28 cellular contexts compared by ENCODE assay signal in genomic region chr6:75486850-75487568, GRCh38. TPM values are rescaled to one million over a fixed set of nuclear protein-coding genes. Genes with fewer than 3 reads are reported as not detected.
A peak's percentile ranks its signal among the peaks of the same experiment; 100 is the strongest.
DNase-seq lines count a peak whose midpoint lies in the region; ATAC-seq and TF ChIP-seq lines count a peak whose summit lies in the region.
"Had no signal": no experiment of that assay in that cellular context is flagged by ENCODE, and none has a peak within 500 bp of the region (broad histone marks: within the 10 kb centered on the region; RNA-seq: fewer than 3 reads in every experiment).

No MANE protein-coding gene starts in this region.

- POLR2A ChIA-PET in PC-9 (lab: Charles Lee; ENCODE audit: unreplicated experiment): interaction anchor here (0.5 to 0.6 kb wide), 2 partner anchors 82 to 166 kb away, joined by 7 to 13 read pairs; no protein-coding TSS in a partner anchor

- no peak overlapping the region for H3K9ac ChIP-seq in muscle layer of colon (ENCODE audit: low read length)

- CTCF ChIA-PET in PC-9 (lab: Charles Lee): no interaction called here

- H3K4me2 ChIP-seq in PC-9: no peak overlapping the region

- H3K9me2 ChIP-seq in PC-9 (ENCODE audit: insufficient read depth): no peaks in the 10 kb centered on the region

- no peaks in the 10 kb centered on the region for H3K36me3 ChIP-seq in PC-9 (ENCODE audit: low read depth)
- no peaks in the 10 kb centered on the region for H3K36me3 ChIP-seq in muscle layer of colon (ENCODE audit: insufficient read depth, low read length)
- no peaks in the 10 kb centered on the region for H3K36me3 ChIP-seq in transverse colon
- H3K36me3 ChIP-seq: brain microvascular endothelial cell, colonic mucosa, ovary, SJCRH30 had no signal

- peak; percentile 25 to 36 for DNase-seq in PC-9
- peak; percentile 33 for DNase-seq in epithelial cell of esophagus (ENCODE audit: low read depth)
- DNase-seq in transverse colon: no peak
- DNase-seq in activated CD4-positive, CD25-positive, alpha-beta regulatory T cell (lab: John Stamatoyannopoulos, UW): no peak
- DNase-seq: activated CD8-positive, alpha-beta memory T cell treated with anti-CD3 and anti-CD28 coated beads, Interleukin-2, amount 50 U/mL, for 4 hours; activated naive CD8-positive, alpha-beta T cell treated with anti-CD3 and anti-CD28 coated beads, Interleukin-2, amount 50 U/mL, for 24 hours; brain microvascular endothelial cell; Caco-2; colonic mucosa; EL; islet precursor cell; mammary epithelial cell; naive thymus-derived CD4-positive, alpha-beta T cell; NCI-H1436; NCI-H2171 treated with DMSO at 0.1 percent for 48 hours; OCI-M1; ovary; SJCRH30 had no signal

- BruUV-seq in PC-9 (replicated peaks; lab: Mats Ljungman, UMichigan): no TSS peak

- H2AFZ ChIP-seq in PC-9: no peak overlapping the region

- H4K20me1 ChIP-seq in PC-9 (ENCODE audit: insufficient read depth): no peaks in the 10 kb centered on the region

- H3K27me3 ChIP-seq in PC-9 (ENCODE audit: insufficient read depth, low read depth) (no peaks in the 10 kb centered on the region), muscle layer of colon (ENCODE audit: control insufficient read depth in 1 of 2, insufficient read depth in 2 of 2, low read length in 2 of 2) (no peaks in the 10 kb centered on the region), transverse colon (no peaks in the 10 kb centered on the region)
- H3K27me3 ChIP-seq: brain microvascular endothelial cell, colonic mucosa, ovary, SJCRH30 had no signal

- 83 to 89% methylated on average over 7 to 8 of the region's 8 CpGs for WGBS in transverse colon (ENCODE audit: low coverage in 1 of 2), 2 donors

- no peak overlapping the region for H3K27ac ChIP-seq in PC-9
- H3K27ac ChIP-seq in muscle layer of colon (ENCODE audit: low read depth, low read length): peak overlapping the region; percentile 88
- H3K27ac ChIP-seq in transverse colon: peak overlapping the region; percentile 65 to 85 (median 74)
- H3K27ac ChIP-seq: colonic mucosa, HL-60, ovary, SJCRH30 had no signal

- in situ Hi-C loops in transverse colon (cut with MboI; ENCODE audit: low pct_ligation_motif_present in 1 of 4, low pct_unique_long_range_greater_than_20kb in 1 of 4, low sequenced_read_pairs in 3 of 4): no loop called here

- no peaks in the 10 kb centered on the region for H3F3A ChIP-seq in PC-9 (ENCODE audit: insufficient read depth, low read depth)

- no peaks in the 10 kb centered on the region for H3K79me2 ChIP-seq in PC-9 (ENCODE audit: low read depth)

- no peak for TF ChIP-seq CTCF in PC-9 (conservative IDR thresholded peaks at IDR 0.05)
- TF ChIP-seq CTCF in epithelial cell of esophagus (IDR thresholded peaks at IDR 0.05; ENCODE audit: insufficient read depth, low read depth, low read length, missing control alignments): no peak
- TF ChIP-seq CTCF in transverse colon (IDR thresholded peaks at IDR 0.05): no peak

- no peak overlapping the region for H3K4me3 ChIP-seq in PC-9
- H3K4me3 ChIP-seq in epithelial cell of esophagus (ENCODE audit: low read length): no peak overlapping the region
- peak overlapping the region in 1 of 2 donors; percentile 15 for H3K4me3 ChIP-seq in muscle layer of colon (ENCODE audit: low read depth in 1 of 2, low read length in 2 of 2)
- no peak overlapping the region for H3K4me3 ChIP-seq in transverse colon
- H3K4me3 ChIP-seq: colonic mucosa, ovary, SJCRH30 had no signal

- intact Hi-C loops in PC-9 (cut with micrococcal nuclease; ENCODE audit: unreplicated experiment): no loop called here
- intact Hi-C loops in transverse colon (cut with DNase I; ENCODE audit: low total_unique reads): no loop called here

- H3K4me1 ChIP-seq in PC-9 (replicated peaks; ENCODE audit: insufficient read depth): no peaks in the 10 kb centered on the region
- H3K4me1 ChIP-seq in muscle layer of colon (ENCODE audit: insufficient read depth, low read length): peaks cover 39% of the 10 kb centered on the region
- peaks cover 0 to 24% (median 4%) of the 10 kb centered on the region in 4 donors for H3K4me1 ChIP-seq in transverse colon
- H3K4me1 ChIP-seq: Caco-2, colonic mucosa had no signal

- no peak for TF ChIP-seq POLR2A in transverse colon (IDR thresholded peaks at IDR 0.05)

- TF ChIP-seq EP300 in transverse colon (IDR thresholded peaks at IDR 0.05; ENCODE audit: low read depth): no peak

- ATAC-seq in HG02938 (IDR thresholded peaks at IDR 0.05; ENCODE audit: unreplicated experiment) (no peak), GM19467 (IDR thresholded peaks at IDR 0.05; ENCODE audit: unreplicated experiment) (no peak)
- ATAC-seq: activated naive CD8-positive, alpha-beta T cell treated with anti-CD3 and anti-CD28 coated beads, Interleukin-2, amount 50 U/mL, for 24 hours; HCT116; naive thymus-derived CD4-positive, alpha-beta T cell; sciatic nerve; stimulated activated memory B cell treated with anti-CD40 and anti-IgM and Interleukin-4, amounts not matched to agents 10 μg/mL and 1 μg/mL and 100 μg/mL, for 72 hours had no signal

- H3K9me3 ChIP-seq in PC-9 (ENCODE audit: insufficient read depth, low read depth) (no peaks in the 10 kb centered on the region), muscle layer of colon (ENCODE audit: low read length) (no peaks in the 10 kb centered on the region), transverse colon (no peaks in the 10 kb centered on the region)
- H3K9me3 ChIP-seq: Caco-2, colonic mucosa, ovary, SJCRH30 had no signal

RNA-seq across cellular contexts. Expression of gene FILIP1, which starts 6.6 kb away (rescaled TPM):
- total RNA-seq in PC-9 (2021) (0.15 TPM in 1 of 2 replicates, not detected in the other), transverse colon (10 to 100 TPM in 1 of 4 donors, 1 to 10 TPM in 3; 6.0 to 12.3 (median 7.2) TPM)
- total RNA-seq: activated T-helper 2 cell treated with anti-CD3 and anti-CD28 coated beads, Interferon-gamma antibody, Interleukin-2, Interleukin-4, amounts not matched to agents 10 μg/mL and 5 μg/mL and 100 μg/mL, durations not matched to agents 14 hours and 24 hours and 36 hours; B cell; T-helper 1 cell treated with Interleukin-12 subunit alpha and Interleukin-12 subunit beta and Interleukin-4 antibody, amounts not matched to agents 30 ng/mL and 1 ng/mL, for 36 hours had no signal

Comparison
In these comparisons a context has a peak if more than half of its experiments do, and no peak if none do; other contexts are left out.
1. DNase-seq: peak in PC-9 (2 of 2) and epithelial cell of esophagus (single experiment); none in transverse colon (single experiment) and activated CD4-positive, CD25-positive, alpha-beta regulatory T cell (0 of 4).